Comparison of ENCODE assay signal across 30 cellular contexts in genomic region chr20:25705830-25706351, GRCh38.
"Had no signal": no experiment of that assay in that cellular context is flagged by ENCODE, and none has a peak within 500 bp of the region (broad histone marks: within the 10 kb centered on the region; RNA-seq: fewer than 3 reads in every experiment).

No MANE protein-coding gene starts in this region.

- H3K27me3 Mint-ChIP-seq: dendritic cell treated with granulocyte-macrophage colony-stimulating factor and Interleukin-4, amounts not matched to agents 40 ng/mL and 50 ng/mL, for 4 days had no signal

- H3K4me3 ChIP-seq: colonic mucosa, gastroesophageal sphincter, lower lobe of right lung, neural progenitor cell, psoas muscle, skin epidermis, spleen, stomach, testis, tibial nerve, upper lobe of right lung, uterus had no signal

- H3K27me3 ChIP-seq: colonic mucosa, gastroesophageal sphincter, neural progenitor cell, spleen, stomach, testis, tibial nerve, upper lobe of right lung, uterus had no signal

- H3K9me3 ChIP-seq: colonic mucosa, psoas muscle, testis, upper lobe of right lung, uterus had no signal

- H3K27ac ChIP-seq: colonic mucosa, epithelial cell of prostate, gastroesophageal sphincter, lower lobe of right lung, neural progenitor cell, psoas muscle, skin epidermis, spleen, stomach, testis, tibial nerve, upper lobe of right lung, uterus had no signal

- H3K36me3 Mint-ChIP-seq: neural progenitor cell had no signal

- H3K36me3 ChIP-seq: colonic mucosa, gastroesophageal sphincter, lower lobe of right lung, neural progenitor cell, spleen, stomach, upper lobe of right lung, uterus had no signal

- DNase-seq: caudate nucleus; colonic mucosa; effector CD8-positive, alpha-beta T cell; endodermal cell; foreskin fibroblast; hypothalamus; immature natural killer cell; islet precursor cell; kidney glomerular epithelial cell; left colon; left ventricle myocardium superior; lower lobe of right lung; nucleus accumbens; psoas muscle; spleen; stimulated activated CD4-positive, alpha-beta T cell treated with anti-CD3 and anti-CD28 coated beads, Interleukin-2, amount 100 ng/mL, for 48 hours; stimulated activated naive CD4-positive, alpha-beta T cell treated with Interleukin-2 at 50 U/mL for 16 hours; stomach; testis; upper lobe of right lung; uterus had no signal

- H3K4me3 Mint-ChIP-seq: dendritic cell treated with granulocyte-macrophage colony-stimulating factor and Interleukin-4, amounts not matched to agents 40 ng/mL and 50 ng/mL, for 4 days; endodermal cell; nephron; neural progenitor cell had no signal

- H3K4me1 Mint-ChIP-seq: endodermal cell, nephron, neural progenitor cell had no signal

- H3K27ac Mint-ChIP-seq: dendritic cell treated with granulocyte-macrophage colony-stimulating factor and Interleukin-4, amounts not matched to agents 40 ng/mL and 50 ng/mL, for 4 days; endodermal cell; nephron; neural progenitor cell had no signal

- ATAC-seq: esophagus mucosa, gastroesophageal sphincter, left colon, left ventricle myocardium superior, lower lobe of right lung, psoas muscle, right cardiac atrium, upper lobe of right lung had no signal

- H3K4me1 ChIP-seq: colonic mucosa, gastroesophageal sphincter, lower lobe of right lung, neural progenitor cell, psoas muscle, stomach, testis, tibial nerve, upper lobe of right lung, uterus had no signal
